Comparison of ENCODE assay signal across 25 cellular contexts in the genomic region with DNA sequence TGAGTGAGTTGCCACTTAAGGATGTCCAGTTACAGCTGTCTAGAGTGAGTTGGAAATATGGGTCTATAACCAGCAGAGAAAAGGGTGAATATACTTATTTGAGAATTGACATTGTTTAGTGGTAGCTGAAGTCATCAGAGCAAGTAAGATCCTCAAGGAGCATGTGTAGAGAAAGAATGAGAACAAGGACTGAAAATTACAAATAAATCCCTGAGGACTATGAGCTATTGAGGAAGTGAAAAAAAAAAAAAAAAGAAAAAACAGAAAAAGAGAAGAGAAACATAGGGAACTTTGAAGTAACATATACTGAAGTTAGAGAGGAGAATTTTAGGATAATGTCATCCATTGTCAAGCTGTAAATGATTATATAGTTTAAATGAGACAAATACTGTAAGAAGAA.
"Had no signal": no experiment of that assay in that cellular context is flagged by ENCODE, and none has a peak within 500 bp of the region (broad histone marks: within the 10 kb centered on the region; RNA-seq: fewer than 3 reads in every experiment).

No MANE protein-coding gene starts in this region.

- H3K4me3 Mint-ChIP-seq: effector memory CD8-positive, alpha-beta T cell; mesothelial cell of epicardium; naive thymus-derived CD4-positive, alpha-beta T cell; nephron; neural progenitor cell had no signal

- H3K27me3 ChIP-seq: gastrocnemius medialis, neural progenitor cell, right lobe of liver, stomach, testis, tibial artery, upper lobe of left lung had no signal

- H3K27me3 Mint-ChIP-seq: effector memory CD8-positive, alpha-beta T cell had no signal

- H3K36me3 Mint-ChIP-seq: mesothelial cell of epicardium; naive thymus-derived CD4-positive, alpha-beta T cell; neural progenitor cell had no signal

- H3K36me3 ChIP-seq: gastrocnemius medialis, neural progenitor cell, right lobe of liver, stomach, tibial artery, upper lobe of left lung had no signal

- H3K27ac ChIP-seq: gastrocnemius medialis, neural progenitor cell, parathyroid adenoma, right lobe of liver, stomach, testis, tibial artery, upper lobe of left lung had no signal

- H3K9me3 Mint-ChIP-seq: mesothelial cell of epicardium, nephron, neural progenitor cell had no signal

- H3K4me3 ChIP-seq: gastrocnemius medialis, lung, mucosa of descending colon, neural progenitor cell, right lobe of liver, stomach, testis, tibial artery, upper lobe of left lung had no signal

- H3K9me3 ChIP-seq: gastrocnemius medialis, mucosa of descending colon, right lobe of liver, stomach, testis, tibial artery, upper lobe of left lung had no signal

- ATAC-seq: effector memory CD8-positive, alpha-beta T cell; esophagus mucosa; gastrocnemius medialis; left lobe of liver; mucosa of descending colon; naive thymus-derived CD4-positive, alpha-beta T cell; right lobe of liver had no signal

- H3K4me1 Mint-ChIP-seq: naive thymus-derived CD4-positive, alpha-beta T cell had no signal

- H3K4me1 ChIP-seq: gastrocnemius medialis, neural progenitor cell, testis, tibial artery had no signal

- H3K27ac Mint-ChIP-seq: effector memory CD8-positive, alpha-beta T cell; mesothelial cell of epicardium; naive thymus-derived CD4-positive, alpha-beta T cell; nephron; neural progenitor cell; progenitor cell of endocrine pancreas had no signal

- DNase-seq: cortex of kidney; effector memory CD8-positive, alpha-beta T cell; foreskin fibroblast; gastrocnemius medialis; head of caudate nucleus; mesenchymal stem cell; mucosa of descending colon; naive thymus-derived CD4-positive, alpha-beta T cell; right lobe of liver; small intestine; stimulated activated CD4-positive, alpha-beta T cell treated with anti-CD3 and anti-CD28 coated beads, Interleukin-15, amount 100 ng/mL, for 24 hours; stimulated activated CD4-positive, alpha-beta T cell treated with anti-CD3 and anti-CD28 coated beads, Interleukin-2, amount 100 ng/mL, for 48 hours; stimulated activated naive CD4-positive, alpha-beta T cell treated with Interleukin-2 at 50 U/mL for 16 hours; stomach; testis; tibial artery; upper lobe of left lung had no signal
